ENCODE assay signal across 8 cellular contexts in genomic region chr12:49130151-49131050, GRCh38.
DNase-seq lines count a peak whose midpoint lies in the region; FAIRE-seq and TF ChIP-seq lines count a peak whose summit lies in the region.

No MANE protein-coding gene starts in this region.

- peak overlapping the region; percentile 86 for H3K4me3 ChIP-seq in LNCaP clone FGC (ENCODE audit: low read depth, low read length)
- H3K4me3 ChIP-seq in fibroblast of pulmonary artery (replicated peaks; ENCODE audit: low read depth, low read length), result peak overlapping the region; percentile 83

- peak; percentile 36 for FAIRE-seq in H54 (lab: Jason Lieb, UNC)

- no peaks in the 10 kb centered on the region for H3K9me3 Mint-ChIP-seq in nephron

- DNase-seq in ELR (ENCODE audit: low read depth) (peak; percentile 95), H54 (ENCODE audit: insufficient read length, low spot score) (peak; percentile 73), LNCaP clone FGC (ENCODE audit: low read depth) (peak; percentile 74), RWPE1 (ENCODE audit: low spot score) (peak; percentile 90), fibroblast of pulmonary artery (ENCODE audit: low read depth) (peak; percentile 96)
- DNase-seq in activated T-helper 9 cell treated with anti-CD3 and anti-CD28 coated beads, Interleukin-2, amount 50 U/mL, for 16 hours (ENCODE audit: low read depth), result peak; percentile 88
- peak; percentile 88 for DNase-seq in stimulated activated naive CD4-positive, alpha-beta T cell treated with Interleukin-2 at 50 U/mL for 16 hours (lab: John Stamatoyannopoulos, UW)

- peaks cover 55% of the 10 kb centered on the region for H3K4me1 Mint-ChIP-seq in nephron

- peak; percentile 92 for TF ChIP-seq CTCF in LNCaP clone FGC (IDR thresholded peaks at IDR 0.05; ENCODE audit: control insufficient read depth, extremely low read depth, insufficient read depth)
- peak; percentile 94 for TF ChIP-seq CTCF in RWPE1 (conservative IDR thresholded peaks at IDR 0.05; ENCODE audit: low read depth)
- TF ChIP-seq CTCF in fibroblast of pulmonary artery (IDR thresholded peaks at IDR 0.05; ENCODE audit: low read length, missing control alignments), result peak; percentile 84
- TF ChIP-seq CTCF in nephron (IDR thresholded peaks at IDR 0.05; ENCODE audit: unreplicated experiment in 3 of 3), result peak; percentile 91 to 97 (median 92)

- H3K4me3 Mint-ChIP-seq in nephron, result peak overlapping the region; percentile 96 to 100 (median 98)

- POLR2A ChIA-PET in RWPE1 (lab: Yijun Ruan, JAX; ENCODE audit: low non-redundant PET), result interaction anchor here (0.7 to 1.5 kb wide), 7 partner anchors 42 to 163 kb away, joined by 3 to 5 read pairs (median 3); partner anchors contain the start of gene RHEBL1

- peak overlapping the region; percentile 100 for H3K27ac Mint-ChIP-seq in nephron

- CTCF ChIA-PET in RWPE1 (lab: Yijun Ruan, JAX), result interaction anchor here (0.6 to 1.8 kb wide), 19 partner anchors 9 to 1878 kb away, joined by 3 to 21 read pairs (median 3); partner anchors contain the start of gene DHH

- peaks cover 43% of the 10 kb centered on the region for H3K36me3 Mint-ChIP-seq in nephron (ENCODE audit: low read depth)

- H3K27me3 Mint-ChIP-seq in nephron (ENCODE audit: low read depth), result no peaks in the 10 kb centered on the region

- H3K27ac ChIP-seq in RWPE1, result peak overlapping the region; percentile 99

- TF ChIP-seq POLR2A in H54 (IDR thresholded peaks at IDR 0.05; ENCODE audit: low read depth, low read length), result peak; percentile 42; the same call in 1 of the 2 replicates

Comparison
In these comparisons a context has a peak if more than half of its experiments do, and no peak if none do; other contexts are left out.
1. Peak in every context shown above with its lines: DNase-seq, H3K4me3 ChIP-seq and H3K27ac ChIP-seq.